In the genomic region with DNA sequence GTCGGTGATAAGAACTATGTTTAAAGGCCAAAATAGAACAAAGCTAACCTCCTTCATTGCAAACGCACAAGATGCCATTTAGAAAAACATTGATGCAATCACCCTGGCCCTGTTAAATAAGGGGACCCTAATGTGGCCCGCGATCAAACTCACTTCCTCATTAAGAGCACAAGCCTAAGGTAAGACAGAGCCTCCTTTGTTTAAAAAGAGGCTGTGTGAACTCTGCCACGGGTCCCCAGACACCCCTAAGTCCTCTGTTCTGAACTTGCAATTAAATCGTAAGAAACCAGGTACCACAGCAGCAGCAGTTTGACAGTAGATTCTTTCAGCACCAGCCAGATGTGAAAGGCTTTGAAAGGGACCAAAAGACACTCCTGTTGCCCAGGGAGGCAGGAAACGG, we compare ENCODE assay signal across 19 cellular contexts.
DNase-seq lines count a peak whose midpoint lies in the region; ATAC-seq, FAIRE-seq and TF ChIP-seq lines count a peak whose summit lies in the region.
"Had no signal": no experiment of that assay in that cellular context is flagged by ENCODE, and none has a peak within 500 bp of the region (broad histone marks: within the 10 kb centered on the region; RNA-seq: fewer than 3 reads in every experiment).

No MANE protein-coding gene starts in this region.

- peaks cover 12% of the 10 kb centered on the region for H3K9me3 Mint-ChIP-seq in WTC11
- peaks cover 7% of the 10 kb centered on the region for H3K9me3 Mint-ChIP-seq in neural progenitor cell

- H3K9me3 ChIP-seq in HepG2 (ENCODE audit: low read length) (no peaks in the 10 kb centered on the region), right lobe of liver (no peaks in the 10 kb centered on the region), neural progenitor cell (ENCODE audit: low read depth) (no peaks in the 10 kb centered on the region)
- H3K9me3 ChIP-seq: SK-N-SH had no signal

- H3K4me3 Mint-ChIP-seq in WTC11: no peak overlapping the region
- no peak overlapping the region for H3K4me3 Mint-ChIP-seq in neural progenitor cell
- H3K4me3 Mint-ChIP-seq: B cell had no signal

- H3K4me1 Mint-ChIP-seq in WTC11 (peaks cover 17% of the 10 kb centered on the region), neural progenitor cell (peaks cover 11% of the 10 kb centered on the region)
- H3K4me1 Mint-ChIP-seq: B cell had no signal

- TF ChIP-seq RAD21 in HepG2 (CRISPR knock-in tag; IDR thresholded peaks at IDR 0.05): no peak

- H3K27ac ChIP-seq in HepG2 (ENCODE audit: extremely low read length, insufficient read depth, low read length) (no peak overlapping the region), right lobe of liver (no peak overlapping the region), neural progenitor cell (no peak overlapping the region)

- no peak for FAIRE-seq in HepG2 (lab: Jason Lieb, UNC)
- FAIRE-seq: HTR-8/SVneo had no signal

- no peaks in the 10 kb centered on the region for H3F3A ChIP-seq in neural progenitor cell (ENCODE audit: low read depth)

- no TSS peak for BruUV-seq in HepG2 (replicated peaks; lab: Mats Ljungman, UMichigan)

- no peaks in the 10 kb centered on the region for H3K27me3 ChIP-seq in HepG2 (ENCODE audit: control insufficient read depth in 1 of 2, insufficient read depth in 2 of 2, low read length in 2 of 2)
- no peaks in the 10 kb centered on the region for H3K27me3 ChIP-seq in right lobe of liver
- no peaks in the 10 kb centered on the region for H3K27me3 ChIP-seq in neural progenitor cell
- no peaks in the 10 kb centered on the region for H3K27me3 ChIP-seq in H7 (ENCODE audit: control insufficient read depth, insufficient read depth, low read length)

- WGBS in HepG2 (ENCODE audit: low lambda C conversion rate): 0% methylated on average over 7 of the region's 7 CpGs
- WGBS in right lobe of liver (ENCODE audit: insufficient coverage, low coverage, low lambda C conversion rate, missing lambda C conversion rate): 51% methylated on average over 7 of the region's 7 CpGs

- H3K79me2 ChIP-seq in HepG2 (ENCODE audit: insufficient read depth, low read length) (no peaks in the 10 kb centered on the region), neural progenitor cell (ENCODE audit: low read depth) (no peaks in the 10 kb centered on the region)

- peaks cover 29% of the 10 kb centered on the region for H3K4me1 ChIP-seq in HepG2 (ENCODE audit: insufficient read depth, low read length)
- H3K4me1 ChIP-seq in right lobe of liver: no peaks in the 10 kb centered on the region
- peaks cover 7% of the 10 kb centered on the region for H3K4me1 ChIP-seq in neural progenitor cell

- H3K36me3 ChIP-seq in HepG2 (replicated peaks in 1 of 2; ENCODE audit: control insufficient read depth in 1 of 2, insufficient read depth in 2 of 2, low read length in 2 of 2): no peaks in the 10 kb centered on the region
- no peaks in the 10 kb centered on the region for H3K36me3 ChIP-seq in right lobe of liver
- no peaks in the 10 kb centered on the region for H3K36me3 ChIP-seq in neural progenitor cell
- H3K36me3 ChIP-seq in H7 (replicated peaks; ENCODE audit: control insufficient read depth, insufficient read depth, low read length): no peaks in the 10 kb centered on the region

- intact Hi-C loops in HepG2 (cut with micrococcal nuclease; ENCODE audit: unreplicated experiment) (no loop called here), right lobe of liver (cut with DNase I) (no loop called here)

- H3K27ac Mint-ChIP-seq in WTC11 (peak overlapping the region; percentile 39), neural progenitor cell (no peak overlapping the region)
- H3K27ac Mint-ChIP-seq: B cell had no signal

- H3K4me2 ChIP-seq in HepG2 (ENCODE audit: low read depth, low read length) (peak overlapping the region; percentile 34; the same call in 1 of the 2 replicates), neural progenitor cell (no peak overlapping the region)
- H3K4me2 ChIP-seq: SK-N-SH had no signal

- ATAC-seq in HepG2: peak; percentile 47
- no peak for ATAC-seq in right lobe of liver
- peak; percentile 36 for ATAC-seq in WTC11
- no peak for ATAC-seq in GM18858 (IDR thresholded peaks at IDR 0.05; ENCODE audit: unreplicated experiment)

- TF ChIP-seq CTCF in HepG2 (CRISPR knock-in tag; IDR thresholded peaks at IDR 0.05) (no peak), right lobe of liver (IDR thresholded peaks at IDR 0.05) (no peak), WTC11 (IDR thresholded peaks at IDR 0.05) (no peak), neural progenitor cell (IDR thresholded peaks at IDR 0.05) (no peak)

- in situ Hi-C loops in HepG2 (cut with HindIII; ENCODE audit: extremely low pct_ligation_motif_present, low pct_unique_long_range_greater_than_20kb): no loop called here

- no peak overlapping the region for H3K9ac ChIP-seq in HepG2 (ENCODE audit: insufficient read depth, low read depth, low read length)
- H3K9ac ChIP-seq in neural progenitor cell: no peak overlapping the region
- H3K9ac ChIP-seq: SK-N-SH had no signal

- no peaks in the 10 kb centered on the region for H3K27me3 Mint-ChIP-seq in WTC11 (ENCODE audit: low read depth)
- no peaks in the 10 kb centered on the region for H3K27me3 Mint-ChIP-seq in neural progenitor cell (ENCODE audit: insufficient read depth, low read depth)
- H3K27me3 Mint-ChIP-seq: B cell had no signal

- CTCF ChIA-PET in HepG2 (lab: Yijun Ruan, JAX; ENCODE audit: low intra/inter-chr PET ratio, low total read pairs) (no interaction called here), WTC11 (lab: Charles Lee) (no interaction called here)

- DNase-seq in HepG2 (ENCODE audit: low spot score): peak; percentile 19
- DNase-seq in right lobe of liver: no peak
- DNase-seq in WTC11 (ENCODE audit: low spot score): no peak
- no peak for DNase-seq in neural progenitor cell (ENCODE audit: low spot score)
- no peak for DNase-seq in H7
- no peak for DNase-seq in LoVo (ENCODE audit: low spot score)
- DNase-seq: DMS 273 treated with DMSO at 0.1 percent for 48 hours, GF-D8, NCI-H1105 treated with DMSO at 0.1 percent for 48 hours, NCI-H1694, NCI-H2081 treated with DMSO at 0.1 percent for 48 hours, NCI-H510A, NCI-H774, OCI-M1, SHP77, SK-N-SH had no signal

- H3K36me3 Mint-ChIP-seq in WTC11: peaks cover 3% of the 10 kb centered on the region; the same call in 1 of the 2 replicates
- peaks cover 1% of the 10 kb centered on the region for H3K36me3 Mint-ChIP-seq in neural progenitor cell

- H4K20me1 ChIP-seq in HepG2 (ENCODE audit: insufficient read depth, low read length): no peaks in the 10 kb centered on the region
- H4K20me1 ChIP-seq in neural progenitor cell (ENCODE audit: low read depth): no peaks in the 10 kb centered on the region

- TF ChIP-seq EP300 in HepG2 (IDR thresholded peaks at IDR 0.05; ENCODE audit: low read depth in 2 of 2, low read length in 2 of 2) (no peak), HepG2 (CRISPR knock-in tag; IDR thresholded peaks at IDR 0.05; ENCODE audit: borderline replicate concordance) (no peak)

- POLR2A ChIA-PET in HepG2 (lab: Yijun Ruan, JAX): no interaction called here
- POLR2A ChIA-PET in WTC11 (lab: Charles Lee): no interaction called here

- H3K4me3 ChIP-seq in HepG2 (replicated peaks in 1 of 3; ENCODE audit: insufficient read depth in 1 of 3, low read depth in 2 of 3, low read length in 3 of 3) (no peak overlapping the region), right lobe of liver (no peak overlapping the region), neural progenitor cell (no peak overlapping the region), H7 (ENCODE audit: insufficient read depth, low read depth, low read length) (no peak overlapping the region)

- TF ChIP-seq POLR2A in HepG2 (IDR thresholded peaks at IDR 0.05; ENCODE audit: insufficient read depth in 1 of 2, low read depth in 2 of 2, low read length in 2 of 2): no peak
- TF ChIP-seq POLR2A in right lobe of liver (IDR thresholded peaks at IDR 0.05): no peak

- H2AFZ ChIP-seq in HepG2 (ENCODE audit: low read length) (no peak overlapping the region), neural progenitor cell (replicated peaks) (peak overlapping the region; percentile 36)

TF ChIP-seq in HepG2, 621 proteins besides CTCF, POLR2A, EP300 and RAD21 (continues in another document):
- TF ChIP-seq ZSCAN30 (CRISPR knock-in tag; IDR thresholded peaks at IDR 0.05) (no peak), ZNF138 (CRISPR knock-in tag; IDR thresholded peaks at IDR 0.05; ENCODE audit: low read depth) (no peak)
- TF ChIP-seq, protein P1, sequence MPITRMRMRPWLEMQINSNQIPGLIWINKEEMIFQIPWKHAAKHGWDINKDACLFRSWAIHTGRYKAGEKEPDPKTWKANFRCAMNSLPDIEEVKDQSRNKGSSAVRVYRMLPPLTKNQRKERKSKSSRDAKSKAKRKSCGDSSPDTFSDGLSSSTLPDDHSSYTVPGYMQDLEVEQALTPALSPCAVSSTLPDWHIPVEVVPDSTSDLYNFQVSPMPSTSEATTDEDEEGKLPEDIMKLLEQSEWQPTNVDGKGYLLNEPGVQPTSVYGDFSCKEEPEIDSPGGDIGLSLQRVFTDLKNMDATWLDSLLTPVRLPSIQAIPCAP (CRISPR knock-in tag; IDR thresholded peaks at IDR 0.05; ENCODE audit: low read depth): no peak

TF ChIP-seq in WTC11, 78 proteins besides CTCF, POLR2A, EP300 and RAD21 (continues in another document):
- TF ChIP-seq PRRX2 (CRISPR knock-in tag; IDR thresholded peaks at IDR 0.05): no peak
- no peak for TF ChIP-seq FOXP1 (CRISPR knock-in tag; IDR thresholded peaks at IDR 0.05; ENCODE audit: borderline replicate concordance)
- no peak for TF ChIP-seq MAX (CRISPR knock-in tag; IDR thresholded peaks at IDR 0.05)
- no peak for TF ChIP-seq ZBTB21 (CRISPR knock-in tag; IDR thresholded peaks at IDR 0.05; ENCODE audit: borderline replicate concordance)
- TF ChIP-seq, protein P2, sequence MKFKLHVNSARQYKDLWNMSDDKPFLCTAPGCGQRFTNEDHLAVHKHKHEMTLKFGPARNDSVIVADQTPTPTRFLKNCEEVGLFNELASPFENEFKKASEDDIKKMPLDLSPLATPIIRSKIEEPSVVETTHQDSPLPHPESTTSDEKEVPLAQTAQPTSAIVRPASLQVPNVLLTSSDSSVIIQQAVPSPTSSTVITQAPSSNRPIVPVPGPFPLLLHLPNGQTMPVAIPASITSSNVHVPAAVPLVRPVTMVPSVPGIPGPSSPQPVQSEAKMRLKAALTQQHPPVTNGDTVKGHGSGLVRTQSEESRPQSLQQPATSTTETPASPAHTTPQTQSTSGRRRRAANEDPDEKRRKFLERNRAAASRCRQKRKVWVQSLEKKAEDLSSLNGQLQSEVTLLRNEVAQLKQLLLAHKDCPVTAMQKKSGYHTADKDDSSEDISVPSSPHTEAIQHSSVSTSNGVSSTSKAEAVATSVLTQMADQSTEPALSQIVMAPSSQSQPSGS (CRISPR knock-in tag; IDR thresholded peaks at IDR 0.05; ENCODE audit: borderline replicate concordance, low read depth): no peak

Comparison
In these comparisons a context has a peak if more than half of its experiments do, and no peak if none do; other contexts are left out.
1. ATAC-seq: peak in HepG2 (single experiment) and WTC11 (single experiment); none in right lobe of liver (0 of 4) and GM18858 (single experiment).